9 cellular contexts compared by ENCODE assay signal in the genomic region with DNA sequence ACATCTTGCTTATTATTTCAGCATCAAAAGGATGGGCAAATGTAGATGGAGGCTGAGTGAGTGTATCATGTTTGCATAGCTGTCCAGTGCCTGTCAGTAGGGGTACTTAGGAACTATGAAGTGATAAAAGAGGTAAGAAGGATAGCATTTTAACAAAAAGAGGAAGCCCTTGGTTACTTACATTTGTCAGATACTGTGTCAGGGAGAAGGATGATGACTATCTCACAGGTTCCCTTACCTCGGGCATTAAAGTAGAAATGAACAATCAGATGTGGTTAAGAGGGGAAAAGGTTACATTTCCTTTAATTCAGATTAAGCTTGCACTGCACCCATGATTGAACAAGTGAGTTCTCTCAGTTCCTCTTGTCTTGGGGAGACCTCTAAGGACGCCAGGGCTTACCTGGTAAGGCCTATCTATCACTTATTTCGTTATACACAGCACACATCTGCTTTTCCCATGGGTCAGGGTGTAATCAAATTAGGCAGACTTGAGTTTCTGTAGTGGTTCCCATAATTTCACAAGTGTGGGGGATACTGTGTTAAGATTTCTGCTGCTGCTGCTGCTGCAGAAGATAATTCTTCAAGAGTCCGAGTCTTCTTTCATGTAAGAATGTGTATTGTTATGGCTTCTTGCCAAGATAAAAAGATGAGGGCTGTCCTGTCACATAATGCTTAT. TPM values are rescaled to one million over a fixed set of nuclear protein-coding genes. Genes with fewer than 3 reads are reported as not detected.
DNase-seq lines count a peak whose midpoint lies in the region; ATAC-seq and TF ChIP-seq lines count a peak whose summit lies in the region.
"Had no signal": no experiment of that assay in that cellular context is flagged by ENCODE, and none has a peak within 500 bp of the region (broad histone marks: within the 10 kb centered on the region; RNA-seq: fewer than 3 reads in every experiment).

No MANE protein-coding gene starts in this region.

- H3K4me3 Mint-ChIP-seq in WTC11: no peak overlapping the region

- WGBS in prostate gland: 32% methylated on average over 4 of the region's 4 CpGs

- H3K4me3 ChIP-seq in prostate gland: peak overlapping the region in 1 of 2 donors; percentile 10

- peaks cover 25% of the 10 kb centered on the region for H3K27me3 Mint-ChIP-seq in WTC11 (ENCODE audit: low read depth)

- peak; percentile 18 for DNase-seq in activated CD4-positive, alpha-beta T cell treated with anti-CD3 and anti-CD28 coated beads for 4 hours
- DNase-seq in activated CD4-positive, alpha-beta T cell treated with anti-CD3 and anti-CD28 coated beads, Interleukin-2, amount 50 U/mL, for 1 hour: no peak
- DNase-seq in NCI-H69 (lab: John Stamatoyannopoulos, UW): peak; percentile 31
- peak; percentile 69 for DNase-seq in central memory CD4-positive, alpha-beta T cell
- no peak for DNase-seq in prostate gland (ENCODE audit: low spot score)
- no peak for DNase-seq in COR-L47 (lab: John Stamatoyannopoulos, UW)
- DNase-seq in WTC11 (ENCODE audit: low spot score): no peak

- ATAC-seq in HG02759 (IDR thresholded peaks at IDR 0.05; ENCODE audit: unreplicated experiment) (peak; percentile 80), WTC11 (no peak)

- no peaks in the 10 kb centered on the region for H3K9me3 ChIP-seq in prostate gland

- TF ChIP-seq CTCF in prostate gland (IDR thresholded peaks at IDR 0.05) (no peak), WTC11 (IDR thresholded peaks at IDR 0.05) (no peak)

- peaks cover 39% of the 10 kb centered on the region for H3K4me1 Mint-ChIP-seq in WTC11

- H3K27ac ChIP-seq in prostate gland: peak overlapping the region; percentile 53 to 99
- H3K27ac ChIP-seq: C4-2B had no signal

- H3K4me1 ChIP-seq in prostate gland (replicated peaks): no peaks in the 10 kb centered on the region

- no peaks in the 10 kb centered on the region for H3K27me3 ChIP-seq in prostate gland (replicated peaks; ENCODE audit: insufficient read depth)

- H3K27ac Mint-ChIP-seq in WTC11: no peak overlapping the region

- CTCF ChIA-PET in WTC11 (lab: Charles Lee): no interaction called here

- intact Hi-C loops in prostate gland (cut with DNase I): no loop called here

- no peaks in the 10 kb centered on the region for H3K36me3 ChIP-seq in prostate gland

- H3K9me3 Mint-ChIP-seq in WTC11: no peaks in the 10 kb centered on the region

- POLR2A ChIA-PET in WTC11 (lab: Charles Lee): interaction anchor here (0.8 kb wide), 1 partner anchor 17 kb away, joined by 4 read pairs; no protein-coding TSS in a partner anchor

- peaks cover 23% of the 10 kb centered on the region for H3K36me3 Mint-ChIP-seq in WTC11

- TF ChIP-seq POLR2A in prostate gland (IDR thresholded peaks at IDR 0.05): no peak

TF ChIP-seq in WTC11, 78 proteins besides CTCF, POLR2A, EP300 and RAD21 (continues in another document):
- TF ChIP-seq, protein P1, sequence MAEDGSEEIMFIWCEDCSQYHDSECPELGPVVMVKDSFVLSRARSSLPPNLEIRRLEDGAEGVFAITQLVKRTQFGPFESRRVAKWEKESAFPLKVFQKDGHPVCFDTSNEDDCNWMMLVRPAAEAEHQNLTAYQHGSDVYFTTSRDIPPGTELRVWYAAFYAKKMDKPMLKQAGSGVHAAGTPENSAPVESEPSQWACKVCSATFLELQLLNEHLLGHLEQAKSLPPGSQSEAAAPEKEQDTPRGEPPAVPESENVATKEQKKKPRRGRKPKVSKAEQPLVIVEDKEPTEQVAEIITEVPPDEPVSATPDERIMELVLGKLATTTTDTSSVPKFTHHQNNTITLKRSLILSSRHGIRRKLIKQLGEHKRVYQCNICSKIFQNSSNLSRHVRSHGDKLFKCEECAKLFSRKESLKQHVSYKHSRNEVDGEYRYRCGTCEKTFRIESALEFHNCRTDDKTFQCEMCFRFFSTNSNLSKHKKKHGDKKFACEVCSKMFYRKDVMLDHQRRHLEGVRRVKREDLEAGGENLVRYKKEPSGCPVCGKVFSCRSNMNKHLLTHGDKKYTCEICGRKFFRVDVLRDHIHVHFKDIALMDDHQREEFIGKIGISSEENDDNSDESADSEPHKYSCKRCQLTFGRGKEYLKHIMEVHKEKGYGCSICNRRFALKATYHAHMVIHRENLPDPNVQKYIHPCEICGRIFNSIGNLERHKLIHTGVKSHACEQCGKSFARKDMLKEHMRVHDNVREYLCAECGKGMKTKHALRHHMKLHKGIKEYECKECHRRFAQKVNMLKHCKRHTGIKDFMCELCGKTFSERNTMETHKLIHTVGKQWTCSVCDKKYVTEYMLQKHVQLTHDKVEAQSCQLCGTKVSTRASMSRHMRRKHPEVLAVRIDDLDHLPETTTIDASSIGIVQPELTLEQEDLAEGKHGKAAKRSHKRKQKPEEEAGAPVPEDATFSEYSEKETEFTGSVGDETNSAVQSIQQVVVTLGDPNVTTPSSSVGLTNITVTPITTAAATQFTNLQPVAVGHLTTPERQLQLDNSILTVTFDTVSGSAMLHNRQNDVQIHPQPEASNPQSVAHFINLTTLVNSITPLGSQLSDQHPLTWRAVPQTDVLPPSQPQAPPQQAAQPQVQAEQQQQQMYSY (CRISPR knock-in tag; IDR thresholded peaks at IDR 0.05): no peak
- TF ChIP-seq FOXK1 (CRISPR knock-in tag; IDR thresholded peaks at IDR 0.05) (no peak), RORB (CRISPR knock-in tag; IDR thresholded peaks at IDR 0.05) (no peak), ZNF396 (CRISPR knock-in tag; IDR thresholded peaks at IDR 0.05; ENCODE audit: borderline replicate concordance) (no peak), ZNF416 (CRISPR knock-in tag; IDR thresholded peaks at IDR 0.05) (no peak), NR2C2 (CRISPR knock-in tag; IDR thresholded peaks at IDR 0.05) (no peak), SMAD4 (CRISPR knock-in tag; IDR thresholded peaks at IDR 0.05) (no peak), NR1H2 (CRISPR knock-in tag; IDR thresholded peaks at IDR 0.05) (no peak), KAT7 (CRISPR knock-in tag; IDR thresholded peaks at IDR 0.05; ENCODE audit: borderline replicate concordance) (no peak), ZNF232 (CRISPR knock-in tag; IDR thresholded peaks at IDR 0.05) (no peak), NR3C1 (CRISPR knock-in tag; conservative IDR thresholded peaks at IDR 0.05; ENCODE audit: low read depth) (no peak), CREB1 (CRISPR knock-in tag; IDR thresholded peaks at IDR 0.05) (no peak), IRF2 (CRISPR knock-in tag; IDR thresholded peaks at IDR 0.05; ENCODE audit: borderline replicate concordance, low read depth) (no peak)
- TF ChIP-seq, protein P2, sequence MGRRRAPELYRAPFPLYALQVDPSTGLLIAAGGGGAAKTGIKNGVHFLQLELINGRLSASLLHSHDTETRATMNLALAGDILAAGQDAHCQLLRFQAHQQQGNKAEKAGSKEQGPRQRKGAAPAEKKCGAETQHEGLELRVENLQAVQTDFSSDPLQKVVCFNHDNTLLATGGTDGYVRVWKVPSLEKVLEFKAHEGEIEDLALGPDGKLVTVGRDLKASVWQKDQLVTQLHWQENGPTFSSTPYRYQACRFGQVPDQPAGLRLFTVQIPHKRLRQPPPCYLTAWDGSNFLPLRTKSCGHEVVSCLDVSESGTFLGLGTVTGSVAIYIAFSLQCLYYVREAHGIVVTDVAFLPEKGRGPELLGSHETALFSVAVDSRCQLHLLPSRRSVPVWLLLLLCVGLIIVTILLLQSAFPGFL (CRISPR knock-in tag; IDR thresholded peaks at IDR 0.05; ENCODE audit: borderline replicate concordance): no peak
- TF ChIP-seq, protein P3, sequence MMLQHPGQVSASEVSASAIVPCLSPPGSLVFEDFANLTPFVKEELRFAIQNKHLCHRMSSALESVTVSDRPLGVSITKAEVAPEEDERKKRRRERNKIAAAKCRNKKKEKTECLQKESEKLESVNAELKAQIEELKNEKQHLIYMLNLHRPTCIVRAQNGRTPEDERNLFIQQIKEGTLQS (CRISPR knock-in tag; conservative IDR thresholded peaks at IDR 0.05): no peak
- TF ChIP-seq, protein P4, sequence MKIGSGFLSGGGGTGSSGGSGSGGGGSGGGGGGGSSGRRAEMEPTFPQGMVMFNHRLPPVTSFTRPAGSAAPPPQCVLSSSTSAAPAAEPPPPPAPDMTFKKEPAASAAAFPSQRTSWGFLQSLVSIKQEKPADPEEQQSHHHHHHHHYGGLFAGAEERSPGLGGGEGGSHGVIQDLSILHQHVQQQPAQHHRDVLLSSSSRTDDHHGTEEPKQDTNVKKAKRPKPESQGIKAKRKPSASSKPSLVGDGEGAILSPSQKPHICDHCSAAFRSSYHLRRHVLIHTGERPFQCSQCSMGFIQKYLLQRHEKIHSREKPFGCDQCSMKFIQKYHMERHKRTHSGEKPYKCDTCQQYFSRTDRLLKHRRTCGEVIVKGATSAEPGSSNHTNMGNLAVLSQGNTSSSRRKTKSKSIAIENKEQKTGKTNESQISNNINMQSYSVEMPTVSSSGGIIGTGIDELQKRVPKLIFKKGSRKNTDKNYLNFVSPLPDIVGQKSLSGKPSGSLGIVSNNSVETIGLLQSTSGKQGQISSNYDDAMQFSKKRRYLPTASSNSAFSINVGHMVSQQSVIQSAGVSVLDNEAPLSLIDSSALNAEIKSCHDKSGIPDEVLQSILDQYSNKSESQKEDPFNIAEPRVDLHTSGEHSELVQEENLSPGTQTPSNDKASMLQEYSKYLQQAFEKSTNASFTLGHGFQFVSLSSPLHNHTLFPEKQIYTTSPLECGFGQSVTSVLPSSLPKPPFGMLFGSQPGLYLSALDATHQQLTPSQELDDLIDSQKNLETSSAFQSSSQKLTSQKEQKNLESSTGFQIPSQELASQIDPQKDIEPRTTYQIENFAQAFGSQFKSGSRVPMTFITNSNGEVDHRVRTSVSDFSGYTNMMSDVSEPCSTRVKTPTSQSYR (CRISPR knock-in tag; IDR thresholded peaks at IDR 0.05): no peak
- TF ChIP-seq, protein P5, sequence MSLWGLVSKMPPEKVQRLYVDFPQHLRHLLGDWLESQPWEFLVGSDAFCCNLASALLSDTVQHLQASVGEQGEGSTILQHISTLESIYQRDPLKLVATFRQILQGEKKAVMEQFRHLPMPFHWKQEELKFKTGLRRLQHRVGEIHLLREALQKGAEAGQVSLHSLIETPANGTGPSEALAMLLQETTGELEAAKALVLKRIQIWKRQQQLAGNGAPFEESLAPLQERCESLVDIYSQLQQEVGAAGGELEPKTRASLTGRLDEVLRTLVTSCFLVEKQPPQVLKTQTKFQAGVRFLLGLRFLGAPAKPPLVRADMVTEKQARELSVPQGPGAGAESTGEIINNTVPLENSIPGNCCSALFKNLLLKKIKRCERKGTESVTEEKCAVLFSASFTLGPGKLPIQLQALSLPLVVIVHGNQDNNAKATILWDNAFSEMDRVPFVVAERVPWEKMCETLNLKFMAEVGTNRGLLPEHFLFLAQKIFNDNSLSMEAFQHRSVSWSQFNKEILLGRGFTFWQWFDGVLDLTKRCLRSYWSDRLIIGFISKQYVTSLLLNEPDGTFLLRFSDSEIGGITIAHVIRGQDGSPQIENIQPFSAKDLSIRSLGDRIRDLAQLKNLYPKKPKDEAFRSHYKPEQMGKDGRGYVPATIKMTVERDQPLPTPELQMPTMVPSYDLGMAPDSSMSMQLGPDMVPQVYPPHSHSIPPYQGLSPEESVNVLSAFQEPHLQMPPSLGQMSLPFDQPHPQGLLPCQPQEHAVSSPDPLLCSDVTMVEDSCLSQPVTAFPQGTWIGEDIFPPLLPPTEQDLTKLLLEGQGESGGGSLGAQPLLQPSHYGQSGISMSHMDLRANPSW (CRISPR knock-in tag; conservative IDR thresholded peaks at IDR 0.05; ENCODE audit: low read depth): no peak

RNA-seq across cellular contexts. Expression of a gene that starts 4.5 kb away (rescaled TPM):
- total RNA-seq in prostate gland: 100 to 1,000 TPM; 108 to 144 TPM
- 15.6 to 18.1 TPM (median 17.8 TPM) in 3 replicates for total RNA-seq in WTC11 (2021)

Comparison
In these comparisons a context has a peak if more than half of its experiments do, and no peak if none do; other contexts are left out.
1. DNase-seq: peak in activated CD4-positive, alpha-beta T cell treated with anti-CD3 and anti-CD28 coated beads for 4 hours (2 of 2), NCI-H69 (single experiment) and central memory CD4-positive, alpha-beta T cell (single experiment); none in activated CD4-positive, alpha-beta T cell treated with anti-CD3 and anti-CD28 coated beads, Interleukin-2, amount 50 U/mL, for 1 hour (single experiment), prostate gland (single experiment), COR-L47 (single experiment) and WTC11 (single experiment).